In the genomic region with DNA sequence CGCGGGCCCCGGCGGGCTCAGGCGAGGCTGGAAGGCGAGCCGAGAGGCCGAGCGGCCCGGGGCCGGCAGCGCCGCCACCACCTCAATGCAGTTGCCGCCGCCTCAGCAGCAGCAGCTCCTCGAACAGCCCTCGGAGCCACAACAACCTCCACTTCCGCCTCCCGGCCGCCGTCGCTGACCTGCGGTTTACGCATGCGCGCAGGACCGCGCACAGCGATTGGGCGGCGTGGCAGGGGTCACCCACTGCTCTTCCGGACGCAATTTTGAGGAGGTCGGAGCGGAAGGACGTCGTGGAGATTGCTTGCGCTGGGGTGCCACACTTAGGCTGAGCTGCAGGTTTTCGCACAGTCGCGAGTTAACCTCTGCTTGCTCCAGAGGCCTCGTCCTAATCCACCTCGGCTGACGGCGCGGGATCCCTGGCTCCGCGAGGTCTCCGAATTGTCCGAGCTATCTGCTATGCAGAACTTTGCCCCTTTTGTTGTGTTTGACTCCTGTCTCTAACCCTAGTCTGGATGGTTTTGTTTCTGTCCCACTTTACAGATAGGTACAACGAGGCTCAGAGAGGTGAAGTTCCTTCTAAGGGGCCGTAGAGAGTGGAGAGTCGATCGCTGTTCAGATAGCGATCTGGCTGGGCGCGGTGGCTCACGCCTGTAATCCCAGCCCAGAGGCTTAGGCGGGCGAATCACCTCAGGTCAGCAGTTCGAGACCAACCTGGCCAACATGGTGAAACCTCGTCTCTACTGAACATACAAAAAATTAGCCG, we compare ENCODE assay signal across 1 cellular context.
A peak's percentile ranks its signal among the peaks of the same experiment; 100 is the strongest.
TF ChIP-seq lines count a peak whose summit lies in the region.

A gene (plus strand): TSS at position 243 of the 763 bp plus-strand sequence. CDS start 6,657 bp downstream, outside the sequence.
A gene with protein sequence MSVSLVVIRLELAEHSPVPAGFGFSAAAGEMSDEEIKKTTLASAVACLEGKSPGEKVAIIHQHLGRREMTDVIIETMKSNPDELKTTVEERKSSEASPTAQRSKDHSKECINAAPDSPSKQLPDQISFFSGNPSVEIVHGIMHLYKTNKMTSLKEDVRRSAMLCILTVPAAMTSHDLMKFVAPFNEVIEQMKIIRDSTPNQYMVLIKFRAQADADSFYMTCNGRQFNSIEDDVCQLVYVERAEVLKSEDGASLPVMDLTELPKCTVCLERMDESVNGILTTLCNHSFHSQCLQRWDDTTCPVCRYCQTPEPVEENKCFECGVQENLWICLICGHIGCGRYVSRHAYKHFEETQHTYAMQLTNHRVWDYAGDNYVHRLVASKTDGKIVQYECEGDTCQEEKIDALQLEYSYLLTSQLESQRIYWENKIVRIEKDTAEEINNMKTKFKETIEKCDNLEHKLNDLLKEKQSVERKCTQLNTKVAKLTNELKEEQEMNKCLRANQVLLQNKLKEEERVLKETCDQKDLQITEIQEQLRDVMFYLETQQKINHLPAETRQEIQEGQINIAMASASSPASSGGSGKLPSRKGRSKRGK (minus strand): TSS at position 146 of the 763 bp plus-strand sequence. CDS start 164 bp downstream, outside the sequence.

TF ChIP-seq in HepG2, 621 proteins besides CTCF, POLR2A, EP300 and RAD21 (continued from another document and continues in another):
- TF ChIP-seq ZNF337 (CRISPR knock-in tag; IDR thresholded peaks at IDR 0.05; ENCODE audit: borderline replicate concordance, low read depth) (no peak), ELF1 (CRISPR knock-in tag; IDR thresholded peaks at IDR 0.05) (peak; percentile 99), ZNF530 (CRISPR knock-in tag; IDR thresholded peaks at IDR 0.05; ENCODE audit: low read depth) (no peak), ZFX (CRISPR knock-in tag; IDR thresholded peaks at IDR 0.05; ENCODE audit: low read depth) (peak; percentile 91), ISX (CRISPR knock-in tag; conservative IDR thresholded peaks at IDR 0.05) (no peak), FIP1L1 (IDR thresholded peaks at IDR 0.05; ENCODE audit: borderline replicate concordance, insufficient read depth, low read depth, low read length) (no peak), EEA1 (CRISPR knock-in tag; IDR thresholded peaks at IDR 0.05; ENCODE audit: borderline replicate concordance) (no peak; the same call in 1 of the 2 replicates), HOXA9 (CRISPR knock-in tag; IDR thresholded peaks at IDR 0.05; ENCODE audit: borderline replicate concordance) (no peak), ADNP (CRISPR knock-in tag; IDR thresholded peaks at IDR 0.05) (peak; percentile 94), ZNF432 (CRISPR knock-in tag; IDR thresholded peaks at IDR 0.05; ENCODE audit: borderline replicate concordance) (no peak), HNRNPUL1 (IDR thresholded peaks at IDR 0.05; ENCODE audit: low read depth, low read length) (no peak), ZNF430 (CRISPR knock-in tag; IDR thresholded peaks at IDR 0.05) (no peak), SALL2 (CRISPR knock-in tag; IDR thresholded peaks at IDR 0.05) (peak; percentile 79), ZMAT3 (CRISPR knock-in tag; conservative IDR thresholded peaks at IDR 0.05) (no peak; the same call in 1 of the 2 replicates), ZNF724P (CRISPR knock-in tag; IDR thresholded peaks at IDR 0.05; ENCODE audit: borderline replicate concordance) (no peak), NAIF1 (CRISPR knock-in tag; IDR thresholded peaks at IDR 0.05; ENCODE audit: borderline replicate concordance) (no peak), ZNF773 (CRISPR knock-in tag; IDR thresholded peaks at IDR 0.05; ENCODE audit: borderline replicate concordance) (peak; percentile 9; the same call in 1 of the 2 replicates), TARDBP (CRISPR knock-in tag; IDR thresholded peaks at IDR 0.05) (peak; percentile 41; the same call in 1 of the 2 replicates), KAT2B (IDR thresholded peaks at IDR 0.05; ENCODE audit: borderline replicate concordance, low read depth, low read length) (no peak), SIX4 (CRISPR knock-in tag; IDR thresholded peaks at IDR 0.05) (no peak), ZNF235 (CRISPR knock-in tag; IDR thresholded peaks at IDR 0.05; ENCODE audit: borderline replicate concordance) (no peak), NCOA2 (CRISPR knock-in tag; IDR thresholded peaks at IDR 0.05) (peak; percentile 36; the same call in 1 of the 2 replicates), ZNF782 (CRISPR knock-in tag; IDR thresholded peaks at IDR 0.05; ENCODE audit: borderline replicate concordance) (no peak), RARA (CRISPR knock-in tag; IDR thresholded peaks at IDR 0.05) (no peak; the same call in 1 of the 2 replicates), EED (CRISPR knock-in tag; IDR thresholded peaks at IDR 0.05) (no peak), MIER3 (CRISPR knock-in tag; IDR thresholded peaks at IDR 0.05; ENCODE audit: borderline replicate concordance) (no peak; the same call in 1 of the 2 replicates), TRIM24 (CRISPR knock-in tag; IDR thresholded peaks at IDR 0.05) (no peak), SIN3B (IDR thresholded peaks at IDR 0.05; ENCODE audit: low read length) (peak; percentile 80), JUN (CRISPR knock-in tag; IDR thresholded peaks at IDR 0.05) (no peak), GZF1 (CRISPR knock-in tag; IDR thresholded peaks at IDR 0.05) (no peak), ZNF33B (CRISPR knock-in tag; IDR thresholded peaks at IDR 0.05) (peak; percentile 64; the same call in 1 of the 2 replicates), MBD4 (IDR thresholded peaks at IDR 0.05; ENCODE audit: borderline replicate concordance, low read length) (no peak), ZNF232 (CRISPR knock-in tag; IDR thresholded peaks at IDR 0.05; ENCODE audit: borderline replicate concordance) (peak; percentile 86; the same call in 1 of the 2 replicates), NFYC (CRISPR knock-in tag; IDR thresholded peaks at IDR 0.05) (peak; percentile 94), ZNF883 (CRISPR knock-in tag; IDR thresholded peaks at IDR 0.05; ENCODE audit: not compliant biosample characterization) (no peak), NFKB2 (CRISPR knock-in tag; IDR thresholded peaks at IDR 0.05; ENCODE audit: borderline replicate concordance) (peak; percentile 54; the same call in 1 of the 2 replicates), ZNF678 (CRISPR knock-in tag; IDR thresholded peaks at IDR 0.05) (no peak), MAFG (CRISPR knock-in tag; IDR thresholded peaks at IDR 0.05) (no peak), ZNF572 (CRISPR knock-in tag; IDR thresholded peaks at IDR 0.05) (no peak), DMAP1 (CRISPR knock-in tag; IDR thresholded peaks at IDR 0.05) (peak; percentile 78), THAP11 (CRISPR knock-in tag; IDR thresholded peaks at IDR 0.05) (peak; percentile 95)
- TF ChIP-seq, protein P1, sequence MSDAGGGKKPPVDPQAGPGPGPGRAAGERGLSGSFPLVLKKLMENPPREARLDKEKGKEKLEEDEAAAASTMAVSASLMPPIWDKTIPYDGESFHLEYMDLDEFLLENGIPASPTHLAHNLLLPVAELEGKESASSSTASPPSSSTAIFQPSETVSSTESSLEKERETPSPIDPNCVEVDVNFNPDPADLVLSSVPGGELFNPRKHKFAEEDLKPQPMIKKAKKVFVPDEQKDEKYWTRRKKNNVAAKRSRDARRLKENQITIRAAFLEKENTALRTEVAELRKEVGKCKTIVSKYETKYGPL (CRISPR knock-in tag; IDR thresholded peaks at IDR 0.05): no peak
- TF ChIP-seq, protein P2, sequence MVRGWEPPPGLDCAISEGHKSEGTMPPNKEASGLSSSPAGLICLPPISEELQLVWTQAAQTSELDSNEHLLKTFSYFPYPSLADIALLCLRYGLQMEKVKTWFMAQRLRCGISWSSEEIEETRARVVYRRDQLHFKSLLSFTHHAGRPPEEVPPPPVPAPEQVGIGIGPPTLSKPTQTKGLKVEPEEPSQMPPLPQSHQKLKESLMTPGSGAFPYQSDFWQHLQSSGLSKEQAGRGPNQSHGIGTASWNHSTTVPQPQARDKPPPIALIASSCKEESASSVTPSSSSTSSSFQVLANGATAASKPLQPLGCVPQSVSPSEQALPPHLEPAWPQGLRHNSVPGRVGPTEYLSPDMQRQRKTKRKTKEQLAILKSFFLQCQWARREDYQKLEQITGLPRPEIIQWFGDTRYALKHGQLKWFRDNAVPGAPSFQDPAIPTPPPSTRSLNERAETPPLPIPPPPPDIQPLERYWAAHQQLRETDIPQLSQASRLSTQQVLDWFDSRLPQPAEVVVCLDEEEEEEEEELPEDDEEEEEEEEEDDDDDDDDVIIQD (CRISPR knock-in tag; IDR thresholded peaks at IDR 0.05; ENCODE audit: low read depth): no peak
- TF ChIP-seq, protein P3, sequence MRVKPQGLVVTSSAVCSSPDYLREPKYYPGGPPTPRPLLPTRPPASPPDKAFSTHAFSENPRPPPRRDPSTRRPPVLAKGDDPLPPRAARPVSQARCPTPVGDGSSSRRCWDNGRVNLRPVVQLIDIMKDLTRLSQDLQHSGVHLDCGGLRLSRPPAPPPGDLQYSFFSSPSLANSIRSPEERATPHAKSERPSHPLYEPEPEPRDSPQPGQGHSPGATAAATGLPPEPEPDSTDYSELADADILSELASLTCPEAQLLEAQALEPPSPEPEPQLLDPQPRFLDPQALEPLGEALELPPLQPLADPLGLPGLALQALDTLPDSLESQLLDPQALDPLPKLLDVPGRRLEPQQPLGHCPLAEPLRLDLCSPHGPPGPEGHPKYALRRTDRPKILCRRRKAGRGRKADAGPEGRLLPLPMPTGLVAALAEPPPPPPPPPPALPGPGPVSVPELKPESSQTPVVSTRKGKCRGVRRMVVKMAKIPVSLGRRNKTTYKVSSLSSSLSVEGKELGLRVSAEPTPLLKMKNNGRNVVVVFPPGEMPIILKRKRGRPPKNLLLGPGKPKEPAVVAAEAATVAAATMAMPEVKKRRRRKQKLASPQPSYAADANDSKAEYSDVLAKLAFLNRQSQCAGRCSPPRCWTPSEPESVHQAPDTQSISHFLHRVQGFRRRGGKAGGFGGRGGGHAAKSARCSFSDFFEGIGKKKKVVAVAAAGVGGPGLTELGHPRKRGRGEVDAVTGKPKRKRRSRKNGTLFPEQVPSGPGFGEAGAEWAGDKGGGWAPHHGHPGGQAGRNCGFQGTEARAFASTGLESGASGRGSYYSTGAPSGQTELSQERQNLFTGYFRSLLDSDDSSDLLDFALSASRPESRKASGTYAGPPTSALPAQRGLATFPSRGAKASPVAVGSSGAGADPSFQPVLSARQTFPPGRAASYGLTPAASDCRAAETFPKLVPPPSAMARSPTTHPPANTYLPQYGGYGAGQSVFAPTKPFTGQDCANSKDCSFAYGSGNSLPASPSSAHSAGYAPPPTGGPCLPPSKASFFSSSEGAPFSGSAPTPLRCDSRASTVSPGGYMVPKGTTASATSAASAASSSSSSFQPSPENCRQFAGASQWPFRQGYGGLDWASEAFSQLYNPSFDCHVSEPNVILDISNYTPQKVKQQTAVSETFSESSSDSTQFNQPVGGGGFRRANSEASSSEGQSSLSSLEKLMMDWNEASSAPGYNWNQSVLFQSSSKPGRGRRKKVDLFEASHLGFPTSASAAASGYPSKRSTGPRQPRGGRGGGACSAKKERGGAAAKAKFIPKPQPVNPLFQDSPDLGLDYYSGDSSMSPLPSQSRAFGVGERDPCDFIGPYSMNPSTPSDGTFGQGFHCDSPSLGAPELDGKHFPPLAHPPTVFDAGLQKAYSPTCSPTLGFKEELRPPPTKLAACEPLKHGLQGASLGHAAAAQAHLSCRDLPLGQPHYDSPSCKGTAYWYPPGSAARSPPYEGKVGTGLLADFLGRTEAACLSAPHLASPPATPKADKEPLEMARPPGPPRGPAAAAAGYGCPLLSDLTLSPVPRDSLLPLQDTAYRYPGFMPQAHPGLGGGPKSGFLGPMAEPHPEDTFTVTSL (CRISPR knock-in tag; IDR thresholded peaks at IDR 0.05; ENCODE audit: borderline replicate concordance): 0 out of 2 replicates have a peak, but pooled peaks have one; percentile 25
- TF ChIP-seq, protein P4, sequence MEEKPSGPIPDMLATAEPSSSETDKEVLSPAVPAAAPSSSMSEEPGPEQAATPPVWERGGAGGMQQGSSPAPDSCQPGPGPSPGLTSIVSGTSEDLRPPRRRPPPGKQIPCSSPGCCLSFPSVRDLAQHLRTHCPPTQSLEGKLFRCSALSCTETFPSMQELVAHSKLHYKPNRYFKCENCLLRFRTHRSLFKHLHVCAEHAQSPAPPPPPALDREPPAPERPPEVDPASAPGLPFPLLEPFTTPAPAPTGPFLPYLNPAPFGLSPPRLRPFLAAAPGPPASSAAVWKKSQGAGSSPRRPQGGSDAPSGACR (CRISPR knock-in tag; IDR thresholded peaks at IDR 0.05): 0 out of 2 replicates have a peak, but pooled peaks have one; percentile 59
- TF ChIP-seq, protein P5, sequence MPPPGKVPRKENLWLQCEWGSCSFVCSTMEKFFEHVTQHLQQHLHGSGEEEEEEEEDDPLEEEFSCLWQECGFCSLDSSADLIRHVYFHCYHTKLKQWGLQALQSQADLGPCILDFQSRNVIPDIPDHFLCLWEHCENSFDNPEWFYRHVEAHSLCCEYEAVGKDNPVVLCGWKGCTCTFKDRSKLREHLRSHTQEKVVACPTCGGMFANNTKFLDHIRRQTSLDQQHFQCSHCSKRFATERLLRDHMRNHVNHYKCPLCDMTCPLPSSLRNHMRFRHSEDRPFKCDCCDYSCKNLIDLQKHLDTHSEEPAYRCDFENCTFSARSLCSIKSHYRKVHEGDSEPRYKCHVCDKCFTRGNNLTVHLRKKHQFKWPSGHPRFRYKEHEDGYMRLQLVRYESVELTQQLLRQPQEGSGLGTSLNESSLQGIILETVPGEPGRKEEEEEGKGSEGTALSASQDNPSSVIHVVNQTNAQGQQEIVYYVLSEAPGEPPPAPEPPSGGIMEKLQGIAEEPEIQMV (CRISPR knock-in tag; IDR thresholded peaks at IDR 0.05; ENCODE audit: low read depth): no peak
- TF ChIP-seq, protein P6, sequence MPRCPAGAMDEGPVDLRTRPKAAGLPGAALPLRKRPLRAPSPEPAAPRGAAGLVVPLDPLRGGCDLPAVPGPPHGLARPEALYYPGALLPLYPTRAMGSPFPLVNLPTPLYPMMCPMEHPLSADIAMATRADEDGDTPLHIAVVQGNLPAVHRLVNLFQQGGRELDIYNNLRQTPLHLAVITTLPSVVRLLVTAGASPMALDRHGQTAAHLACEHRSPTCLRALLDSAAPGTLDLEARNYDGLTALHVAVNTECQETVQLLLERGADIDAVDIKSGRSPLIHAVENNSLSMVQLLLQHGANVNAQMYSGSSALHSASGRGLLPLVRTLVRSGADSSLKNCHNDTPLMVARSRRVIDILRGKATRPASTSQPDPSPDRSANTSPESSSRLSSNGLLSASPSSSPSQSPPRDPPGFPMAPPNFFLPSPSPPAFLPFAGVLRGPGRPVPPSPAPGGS (CRISPR knock-in tag; IDR thresholded peaks at IDR 0.05): peak; percentile 75; the same call in 1 of the 2 replicates
- TF ChIP-seq, protein P7, sequence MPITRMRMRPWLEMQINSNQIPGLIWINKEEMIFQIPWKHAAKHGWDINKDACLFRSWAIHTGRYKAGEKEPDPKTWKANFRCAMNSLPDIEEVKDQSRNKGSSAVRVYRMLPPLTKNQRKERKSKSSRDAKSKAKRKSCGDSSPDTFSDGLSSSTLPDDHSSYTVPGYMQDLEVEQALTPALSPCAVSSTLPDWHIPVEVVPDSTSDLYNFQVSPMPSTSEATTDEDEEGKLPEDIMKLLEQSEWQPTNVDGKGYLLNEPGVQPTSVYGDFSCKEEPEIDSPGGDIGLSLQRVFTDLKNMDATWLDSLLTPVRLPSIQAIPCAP (CRISPR knock-in tag; IDR thresholded peaks at IDR 0.05; ENCODE audit: low read depth): no peak
